Comparison of ENCODE assay signal across 10 cellular contexts in the genomic region with DNA sequence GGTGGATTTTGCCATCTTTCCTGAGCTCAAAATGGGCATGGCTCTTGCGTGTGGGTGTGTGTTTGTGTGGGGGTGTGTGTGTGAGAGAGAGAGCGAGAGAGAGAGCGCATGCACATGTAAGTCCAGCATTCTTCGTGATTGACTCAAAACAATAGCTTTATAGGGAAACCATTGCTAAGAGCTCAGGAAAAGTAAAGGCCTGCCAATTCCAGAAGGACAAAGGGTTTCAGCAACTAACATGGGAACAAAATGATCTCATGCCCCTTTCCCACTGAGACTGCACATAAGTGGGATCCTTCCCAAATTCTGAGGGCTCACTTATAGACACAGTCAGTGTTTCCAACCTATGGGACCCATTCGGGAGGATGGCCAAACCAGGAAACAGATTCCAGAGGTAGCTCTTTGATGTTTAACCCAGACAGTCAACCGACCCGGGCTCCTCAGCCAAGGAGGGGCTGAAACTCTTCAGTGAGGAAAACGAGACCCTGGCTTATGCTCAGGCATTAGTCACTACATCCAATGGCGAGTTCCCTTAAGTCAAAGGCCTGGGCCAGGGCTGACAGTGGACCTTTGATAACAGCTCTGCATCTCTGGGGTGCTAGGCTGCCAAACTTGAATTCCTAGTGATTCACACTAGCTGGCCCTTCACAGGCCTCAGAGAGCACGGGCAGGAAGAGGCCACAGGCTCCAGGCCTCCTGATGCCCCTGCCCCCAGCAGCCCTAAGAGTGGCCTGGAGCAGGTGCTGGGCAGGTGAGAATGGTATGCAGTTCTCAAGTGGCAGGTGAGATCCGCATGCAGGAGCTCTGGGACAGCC.
DNase-seq lines count a peak whose midpoint lies in the region; ATAC-seq and TF ChIP-seq lines count a peak whose summit lies in the region.
"Had no signal": no experiment of that assay in that cellular context is flagged by ENCODE, and none has a peak within 500 bp of the region (broad histone marks: within the 10 kb centered on the region; RNA-seq: fewer than 3 reads in every experiment).

No MANE protein-coding gene starts in this region.

- no peak for TF ChIP-seq POLR2A in body of pancreas (IDR thresholded peaks at IDR 0.05)

- no peak overlapping the region for H3K27ac Mint-ChIP-seq in CD14-positive monocyte
- H3K27ac Mint-ChIP-seq: activated CD4-positive, alpha-beta T cell treated with anti-CD3 and anti-CD28 coated beads for 36 hours had no signal

- H3K27ac ChIP-seq in body of pancreas = peak overlapping the region in 1 of 4 donors; percentile 11
- H3K27ac ChIP-seq in smooth muscle cell (ENCODE audit: low read depth) = peak overlapping the region; percentile 90

- intact Hi-C loops in body of pancreas (cut with DNase I) (no loop called here), CD14-positive monocyte (cut with micrococcal nuclease) (no loop called here)

- peaks cover 20% of the 10 kb centered on the region for H3F3A ChIP-seq in smooth muscle cell (ENCODE audit: low read depth)

- H4K20me1 ChIP-seq in smooth muscle cell (ENCODE audit: low read depth) = no peaks in the 10 kb centered on the region

- H3K36me3 Mint-ChIP-seq in CD14-positive monocyte = no peaks in the 10 kb centered on the region

- 68 to 76% methylated on average over 9 to 11 of the region's 11 CpGs for WGBS in body of pancreas, 2 donors
- 25% methylated on average over 11 of the region's 11 CpGs for WGBS in smooth muscle cell (ENCODE audit: low lambda C conversion rate)

- H3K4me3 Mint-ChIP-seq in CD14-positive monocyte = no peak overlapping the region
- H3K4me3 Mint-ChIP-seq: activated CD4-positive, alpha-beta T cell treated with anti-CD3 and anti-CD28 coated beads for 36 hours had no signal

- H3K79me2 ChIP-seq in smooth muscle cell (ENCODE audit: low read depth) = peaks cover 29% of the 10 kb centered on the region

- H3K4me3 ChIP-seq in body of pancreas = no peak overlapping the region
- no peak overlapping the region for H3K4me3 ChIP-seq in smooth muscle cell

- ATAC-seq in body of pancreas (peak; percentile 35), HG03354 (IDR thresholded peaks at IDR 0.05; ENCODE audit: poor library complexity, severe bottlenecking, unreplicated experiment) (no peak), HG03432 (IDR thresholded peaks at IDR 0.05; ENCODE audit: unreplicated experiment) (no peak)
- ATAC-seq: activated CD4-positive, alpha-beta T cell treated with anti-CD3 and anti-CD28 coated beads for 36 hours had no signal

- TF ChIP-seq CTCF in body of pancreas (IDR thresholded peaks at IDR 0.05) (no peak), smooth muscle cell (IDR thresholded peaks at IDR 0.05; ENCODE audit: borderline replicate concordance, insufficient read depth, poor library complexity, severe bottlenecking) (no peak), CD14-positive monocyte (IDR thresholded peaks at IDR 0.05) (no peak)

- H3K4me2 ChIP-seq in smooth muscle cell = peak overlapping the region; percentile 56

- H3K9me3 Mint-ChIP-seq in CD14-positive monocyte = peaks cover 0 to 7% (median 0%) of the 10 kb centered on the region in 7 donors

- DNase-seq in GM04504 (ENCODE audit: low read depth) = peak; percentile 79
- peak in 3 of 4 donors; percentile 10 to 25 (median 23) for DNase-seq in body of pancreas
- DNase-seq in inferior parietal cortex (ENCODE audit: extremely low spot score) = peak; percentile 36
- DNase-seq in smooth muscle cell (lab: John Stamatoyannopoulos, UW; ENCODE audit: unreplicated experiment) = no peak
- no peak for DNase-seq in CD14-positive monocyte (ENCODE audit: low spot score)
- DNase-seq in NCI-H1048 (lab: John Stamatoyannopoulos, UW) = no peak
- DNase-seq: activated CD4-positive, alpha-beta T cell treated with anti-CD3 and anti-CD28 coated beads for 36 hours; NCI-H1436 had no signal

- H3K9ac ChIP-seq in smooth muscle cell (ENCODE audit: low read depth) = peak overlapping the region; percentile 61

- no peaks in the 10 kb centered on the region for H3K4me1 Mint-ChIP-seq in CD14-positive monocyte
- H3K4me1 Mint-ChIP-seq: activated CD4-positive, alpha-beta T cell treated with anti-CD3 and anti-CD28 coated beads for 36 hours had no signal

- H3K4me1 ChIP-seq in body of pancreas (no peaks in the 10 kb centered on the region), smooth muscle cell (ENCODE audit: low read depth) (peaks cover 15% of the 10 kb centered on the region)

- H3K27me3 Mint-ChIP-seq in CD14-positive monocyte (ENCODE audit: low read depth in 3 of 3) = peaks cover 0 to 4% (median 1%) of the 10 kb centered on the region in 3 donors
- H3K27me3 Mint-ChIP-seq: activated CD4-positive, alpha-beta T cell treated with anti-CD3 and anti-CD28 coated beads for 36 hours had no signal

- H3K9me3 ChIP-seq in body of pancreas = no peaks in the 10 kb centered on the region
- H3K9me3 ChIP-seq in smooth muscle cell (replicated peaks; ENCODE audit: low read depth) = no peaks in the 10 kb centered on the region

- H3K36me3 ChIP-seq in body of pancreas (replicated peaks in 1 of 2; ENCODE audit: insufficient read depth in 1 of 2, low read depth in 2 of 2) (no peaks in the 10 kb centered on the region), smooth muscle cell (ENCODE audit: low read depth) (no peaks in the 10 kb centered on the region)

- H3K27me3 ChIP-seq in body of pancreas (no peaks in the 10 kb centered on the region), smooth muscle cell (ENCODE audit: low read depth) (no peaks in the 10 kb centered on the region)

- H2AFZ ChIP-seq in smooth muscle cell (ENCODE audit: low read depth) = no peak overlapping the region

Comparison
In these comparisons a context has a peak if more than half of its experiments do, and no peak if none do; other contexts are left out.
1. DNase-seq: peak in GM04504 (single experiment), body of pancreas (3 of 4) and inferior parietal cortex (single experiment); none in smooth muscle cell (single experiment), CD14-positive monocyte (single experiment) and NCI-H1048 (single experiment).